In genomic region chr20:13610205-13610604, GRCh38 we compare ENCODE assay signal across 8 cellular contexts.
DNase-seq lines count a peak whose midpoint lies in the region; ATAC-seq and TF ChIP-seq lines count a peak whose summit lies in the region.
"Had no signal": no experiment of that assay in that cellular context is flagged by ENCODE, and none has a peak within 500 bp of the region (broad histone marks: within the 10 kb centered on the region; RNA-seq: fewer than 3 reads in every experiment).

No MANE protein-coding gene starts in this region.

- H3K9ac ChIP-seq in OCI-LY1 (ENCODE audit: low read length) = no peak overlapping the region

- ATAC-seq in GM21529 (IDR thresholded peaks at IDR 0.05; ENCODE audit: unreplicated experiment) = peak; percentile 79
- ATAC-seq in HG03442 (IDR thresholded peaks at IDR 0.05; ENCODE audit: unreplicated experiment) = no peak

- no peak overlapping the region for H3K4me3 ChIP-seq in OCI-LY1 (ENCODE audit: low read depth, low read length, poor library complexity, severe bottlenecking)

- no peaks in the 10 kb centered on the region for H3F3A ChIP-seq in OCI-LY1 (ENCODE audit: insufficient read depth, low read length)

- H3K4me1 ChIP-seq in OCI-LY1 (ENCODE audit: insufficient read depth, low read length, severe bottlenecking) = no peaks in the 10 kb centered on the region

- no peaks in the 10 kb centered on the region for H3K27me3 ChIP-seq in OCI-LY1 (ENCODE audit: insufficient read depth, low read length)

- CTCF ChIA-PET in GM10248 (lab: Yijun Ruan, JAX) = interaction anchor here (0.7 to 2.2 kb wide), 10 partner anchors 15 to 182 kb away, joined by 3 to 11 read pairs (median 4); no protein-coding TSS in a partner anchor

- H3K36me3 ChIP-seq in OCI-LY1 (ENCODE audit: insufficient read depth, low read length) = no peaks in the 10 kb centered on the region

- peak; percentile 21 for TF ChIP-seq CTCF in GM10248 (IDR thresholded peaks at IDR 0.05; ENCODE audit: control extremely low read depth, extremely low read depth, low read depth, missing control alignments)
- TF ChIP-seq CTCF in OCI-LY1 (IDR thresholded peaks at IDR 0.05; ENCODE audit: low read length) = peak; percentile 52; the same call in 1 of the 2 replicates

- H3K4me2 ChIP-seq in OCI-LY1 (ENCODE audit: low read length) = no peak overlapping the region

- no peaks in the 10 kb centered on the region for H3K9me2 ChIP-seq in OCI-LY1 (ENCODE audit: low read depth, low read length)

- H3K27ac ChIP-seq in OCI-LY1 (ENCODE audit: low read depth, low read length, poor library complexity, severe bottlenecking) = no peak overlapping the region

- no peaks in the 10 kb centered on the region for H3K79me2 ChIP-seq in OCI-LY1 (ENCODE audit: insufficient read depth, low read length)

- no peaks in the 10 kb centered on the region for H3K9me3 ChIP-seq in OCI-LY1 (ENCODE audit: low read length)

- no peaks in the 10 kb centered on the region for H4K20me1 ChIP-seq in OCI-LY1 (ENCODE audit: insufficient read depth, low read length)

- H2AFZ ChIP-seq in OCI-LY1 (ENCODE audit: low read length) = no peak overlapping the region

- POLR2A ChIA-PET in GM10248 (lab: Yijun Ruan, JAX) = interaction anchor here (0.6 kb wide), 1 partner anchor 223 kb away, joined by 3 read pairs; no protein-coding TSS in a partner anchor

- DNase-seq in GM10248 (ENCODE audit: extremely low spot score) (no peak), islet precursor cell (peak; percentile 59), NCI-H1092 (lab: John Stamatoyannopoulos, UW) (no peak), kidney glomerular epithelial cell (lab: John Stamatoyannopoulos, UW) (no peak)
- DNase-seq: NCI-H1105 had no signal
